1 cellular context compared by ENCODE assay signal in the genomic region with DNA sequence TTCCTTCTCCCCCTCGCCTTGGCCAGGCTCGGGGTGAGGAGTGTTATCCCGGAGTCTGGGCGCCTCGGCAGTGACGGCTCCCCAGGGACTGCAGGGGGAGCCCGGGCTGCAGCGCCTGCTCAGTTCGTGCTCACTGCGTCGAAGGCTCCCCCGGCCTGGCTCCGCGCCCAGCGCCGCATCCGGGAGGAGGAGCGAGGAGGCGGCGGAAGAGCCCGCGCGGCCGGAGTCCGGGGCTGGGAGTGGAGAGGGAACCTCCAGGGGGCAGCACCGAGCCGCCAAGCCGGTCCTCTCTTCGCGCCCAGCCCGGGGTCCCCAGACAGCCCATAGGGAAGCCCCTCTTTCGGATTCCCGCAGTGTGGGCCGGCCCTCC.
TF ChIP-seq lines count a peak whose summit lies in the region.

No MANE protein-coding gene starts in this region.

TF ChIP-seq in K562, 482 proteins besides CTCF, POLR2A, EP300 and RAD21 (continued from another document and continues in another):
- 0 out of 2 replicates have a peak, but pooled peaks have one; percentile 34 for TF ChIP-seq SAFB (IDR thresholded peaks at IDR 0.05; ENCODE audit: borderline replicate concordance, low read depth, low read length)
- peak; percentile 100 for TF ChIP-seq ZBTB7A (IDR thresholded peaks at IDR 0.05; ENCODE audit: borderline replicate concordance, control insufficient read depth, low read depth, low read length)
- no peak for TF ChIP-seq ZNF436 (CRISPR knock-in tag; IDR thresholded peaks at IDR 0.05)
- peak; percentile 81 for TF ChIP-seq SMAD1 (IDR thresholded peaks at IDR 0.05; ENCODE audit: low read depth, low read length, partially characterized antibody)
- TF ChIP-seq SRSF1 (IDR thresholded peaks at IDR 0.05; ENCODE audit: low read depth, low read length), result peak; percentile 89; the same call in 1 of the 2 replicates
- TF ChIP-seq, protein P1, sequence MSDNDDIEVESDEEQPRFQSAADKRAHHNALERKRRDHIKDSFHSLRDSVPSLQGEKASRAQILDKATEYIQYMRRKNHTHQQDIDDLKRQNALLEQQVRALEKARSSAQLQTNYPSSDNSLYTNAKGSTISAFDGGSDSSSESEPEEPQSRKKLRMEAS (CRISPR knock-in tag; IDR thresholded peaks at IDR 0.05), result peak; percentile 85
- TF ChIP-seq NEUROD1 (IDR thresholded peaks at IDR 0.05; ENCODE audit: borderline replicate concordance, low read depth, low read length, partially characterized antibody), result peak; percentile 81
- no peak for TF ChIP-seq HDGF (IDR thresholded peaks at IDR 0.05)
- TF ChIP-seq SIN3B (IDR thresholded peaks at IDR 0.05; ENCODE audit: low read depth), result peak; percentile 65; the same call in 1 of the 2 replicates
- peak; percentile 90 for TF ChIP-seq RBM22 (IDR thresholded peaks at IDR 0.05; ENCODE audit: low read depth, low read length, poor library complexity, severe bottlenecking)
- no peak for TF ChIP-seq ZNF518B (CRISPR knock-in tag; IDR thresholded peaks at IDR 0.05)
- TF ChIP-seq MIER1 (IDR thresholded peaks at IDR 0.05; ENCODE audit: low read depth), result no peak
- TF ChIP-seq GTF2B (IDR thresholded peaks at IDR 0.05; ENCODE audit: extremely low read depth, insufficient read length), result no peak
- TF ChIP-seq ZNF75A (CRISPR knock-in tag; IDR thresholded peaks at IDR 0.05), result no peak
- TF ChIP-seq TRIM24 (IDR thresholded peaks at IDR 0.05), result 0 out of 4 replicates have a peak, but pooled peaks of 1 of the 2 experiments have one; percentile 8
- peak; percentile 86; the same call in 1 of the 2 replicates for TF ChIP-seq GTF2E2 (tag; IDR thresholded peaks at IDR 0.05)
- TF ChIP-seq, protein P2, sequence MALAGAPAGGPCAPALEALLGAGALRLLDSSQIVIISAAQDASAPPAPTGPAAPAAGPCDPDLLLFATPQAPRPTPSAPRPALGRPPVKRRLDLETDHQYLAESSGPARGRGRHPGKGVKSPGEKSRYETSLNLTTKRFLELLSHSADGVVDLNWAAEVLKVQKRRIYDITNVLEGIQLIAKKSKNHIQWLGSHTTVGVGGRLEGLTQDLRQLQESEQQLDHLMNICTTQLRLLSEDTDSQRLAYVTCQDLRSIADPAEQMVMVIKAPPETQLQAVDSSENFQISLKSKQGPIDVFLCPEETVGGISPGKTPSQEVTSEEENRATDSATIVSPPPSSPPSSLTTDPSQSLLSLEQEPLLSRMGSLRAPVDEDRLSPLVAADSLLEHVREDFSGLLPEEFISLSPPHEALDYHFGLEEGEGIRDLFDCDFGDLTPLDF (CRISPR knock-in tag; IDR thresholded peaks at IDR 0.05), result peak; percentile 91
- TF ChIP-seq NFRKB (IDR thresholded peaks at IDR 0.05; ENCODE audit: low read depth), result no peak
- no peak for TF ChIP-seq ZBTB8A (IDR thresholded peaks at IDR 0.05; ENCODE audit: partially characterized antibody)
- no peak for TF ChIP-seq ZNF318 (IDR thresholded peaks at IDR 0.05; ENCODE audit: borderline replicate concordance in 1 of 2, low read depth in 1 of 2)
- TF ChIP-seq, protein P3, sequence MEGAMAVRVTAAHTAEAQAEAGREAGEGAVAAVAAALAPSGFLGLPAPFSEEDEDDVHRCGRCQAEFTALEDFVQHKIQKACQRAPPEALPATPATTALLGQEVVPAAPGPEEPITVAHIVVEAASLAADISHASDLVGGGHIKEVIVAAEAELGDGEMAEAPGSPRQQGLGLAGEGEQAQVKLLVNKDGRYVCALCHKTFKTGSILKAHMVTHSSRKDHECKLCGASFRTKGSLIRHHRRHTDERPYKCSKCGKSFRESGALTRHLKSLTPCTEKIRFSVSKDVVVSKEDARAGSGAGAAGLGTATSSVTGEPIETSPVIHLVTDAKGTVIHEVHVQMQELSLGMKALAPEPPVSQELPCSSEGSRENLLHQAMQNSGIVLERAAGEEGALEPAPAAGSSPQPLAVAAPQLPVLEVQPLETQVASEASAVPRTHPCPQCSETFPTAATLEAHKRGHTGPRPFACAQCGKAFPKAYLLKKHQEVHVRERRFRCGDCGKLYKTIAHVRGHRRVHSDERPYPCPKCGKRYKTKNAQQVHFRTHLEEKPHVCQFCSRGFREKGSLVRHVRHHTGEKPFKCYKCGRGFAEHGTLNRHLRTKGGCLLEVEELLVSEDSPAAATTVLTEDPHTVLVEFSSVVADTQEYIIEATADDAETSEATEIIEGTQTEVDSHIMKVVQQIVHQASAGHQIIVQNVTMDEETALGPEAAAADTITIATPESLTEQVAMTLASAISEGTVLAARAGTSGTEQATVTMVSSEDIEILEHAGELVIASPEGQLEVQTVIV (CRISPR knock-in tag; IDR thresholded peaks at IDR 0.05; ENCODE audit: borderline replicate concordance), result no peak
